Comparison of ENCODE assay signal across 1 cellular context in genomic region chr9:129583308-129584038, GRCh38.
TF ChIP-seq lines count a peak whose summit lies in the region.

No MANE protein-coding gene starts in this region.

TF ChIP-seq in HepG2, 621 proteins besides CTCF, POLR2A, EP300 and RAD21 (continues in another document):
- TF ChIP-seq ISX (CRISPR knock-in tag; conservative IDR thresholded peaks at IDR 0.05) = no peak
- peak; percentile 17 for TF ChIP-seq TEAD3 (CRISPR knock-in tag; optimal IDR thresholded peaks at IDR 0.05; ENCODE audit: borderline replicate concordance)
- TF ChIP-seq ZNF639 (CRISPR knock-in tag; conservative IDR thresholded peaks at IDR 0.05) = no peak
- no peak for TF ChIP-seq CHD4 (IDR thresholded peaks at IDR 0.05; ENCODE audit: borderline replicate concordance, low read length)
- TF ChIP-seq ZNF24 (IDR thresholded peaks at IDR 0.05) = no peak
- TF ChIP-seq ATF4 (CRISPR knock-in tag; IDR thresholded peaks at IDR 0.05) = peak in 1 of 2 experiments; percentile 63; a peak in 2 of 4 replicates
- no peak for TF ChIP-seq SOX13 (IDR thresholded peaks at IDR 0.05)
- TF ChIP-seq SOX13 (CRISPR knock-in tag; conservative IDR thresholded peaks at IDR 0.05 in 1 of 2, IDR thresholded peaks at IDR 0.05 in 1 of 2) = peak in 1 of 2 experiments; percentile 73; a peak in 2 of 4 replicates
- peak; percentile 43; the same call in 1 of the 2 replicates for TF ChIP-seq GATAD2A (CRISPR knock-in tag; IDR thresholded peaks at IDR 0.05)
- no peak for TF ChIP-seq RBM22 (optimal IDR thresholded peaks at IDR 0.05; ENCODE audit: low read length)
- TF ChIP-seq CEBPG (CRISPR knock-in tag; IDR thresholded peaks at IDR 0.05) = peak; percentile 94
- TF ChIP-seq NCOA2 (CRISPR knock-in tag; IDR thresholded peaks at IDR 0.05) = 0 out of 2 replicates have a peak, but pooled peaks have one; percentile 9
- TF ChIP-seq ZNF687 (CRISPR knock-in tag; IDR thresholded peaks at IDR 0.05) = peak; percentile 45
- no peak for TF ChIP-seq GLI4 (CRISPR knock-in tag; IDR thresholded peaks at IDR 0.05; ENCODE audit: borderline replicate concordance)
- TF ChIP-seq PAXIP1 (CRISPR knock-in tag; conservative IDR thresholded peaks at IDR 0.05) = 0 out of 2 replicates have a peak, but pooled peaks have one; percentile 15
- TF ChIP-seq FOXA1 (IDR thresholded peaks at IDR 0.05) = no peak
- TF ChIP-seq FOXA1 (CRISPR knock-in tag; IDR thresholded peaks at IDR 0.05) = peak; percentile 25; the same call in 1 of the 2 replicates
- TF ChIP-seq PRDM10 (CRISPR knock-in tag; IDR thresholded peaks at IDR 0.05; ENCODE audit: low read depth) = no peak
- TF ChIP-seq ZNF777 (CRISPR knock-in tag; IDR thresholded peaks at IDR 0.05) = 0 out of 2 replicates have a peak, but pooled peaks have one; percentile 25
- TF ChIP-seq ZFX (CRISPR knock-in tag; IDR thresholded peaks at IDR 0.05; ENCODE audit: low read depth) = peak; percentile 31; the same call in 1 of the 2 replicates
- TF ChIP-seq SOX6 (IDR thresholded peaks at IDR 0.05) = no peak
- peak; percentile 74; the same call in 1 of the 2 replicates for TF ChIP-seq SOX6 (CRISPR knock-in tag; IDR thresholded peaks at IDR 0.05)
- no peak for TF ChIP-seq ZSCAN25 (CRISPR knock-in tag; IDR thresholded peaks at IDR 0.05)
- TF ChIP-seq ZNF788 (CRISPR knock-in tag; IDR thresholded peaks at IDR 0.05; ENCODE audit: borderline replicate concordance) = 0 out of 2 replicates have a peak, but pooled peaks have one; percentile 42
- peak; percentile 92 for TF ChIP-seq CEBPB (IDR thresholded peaks at IDR 0.05; ENCODE audit: borderline replicate concordance, low read depth, low read length)
- no peak for TF ChIP-seq ZNF597 (CRISPR knock-in tag; IDR thresholded peaks at IDR 0.05)
- TF ChIP-seq JUND (CRISPR knock-in tag; IDR thresholded peaks at IDR 0.05) = no peak
- TF ChIP-seq NFYB (CRISPR knock-in tag; IDR thresholded peaks at IDR 0.05) = no peak
- peak; percentile 86 for TF ChIP-seq ZFP91 (CRISPR knock-in tag; IDR thresholded peaks at IDR 0.05; ENCODE audit: borderline replicate concordance)
- 0 out of 2 replicates have a peak, but pooled peaks have one; percentile 17 for TF ChIP-seq ARID5B (CRISPR knock-in tag; IDR thresholded peaks at IDR 0.05)
- TF ChIP-seq ETV5 (CRISPR knock-in tag; IDR thresholded peaks at IDR 0.05; ENCODE audit: borderline replicate concordance) = peak; percentile 9; the same call in 1 of the 2 replicates
- TF ChIP-seq ZNF615 (CRISPR knock-in tag; IDR thresholded peaks at IDR 0.05; ENCODE audit: borderline replicate concordance) = no peak
- peak; percentile 32; the same call in 1 of the 2 replicates for TF ChIP-seq GATA4 (IDR thresholded peaks at IDR 0.05; ENCODE audit: borderline replicate concordance, low read depth)
- 0 out of 2 replicates have a peak, but pooled peaks have one; percentile 12 for TF ChIP-seq SP4 (CRISPR knock-in tag; IDR thresholded peaks at IDR 0.05)
- peak; percentile 57; the same call in 1 of the 2 replicates for TF ChIP-seq ATF3 (CRISPR knock-in tag; IDR thresholded peaks at IDR 0.05)
- no peak for TF ChIP-seq ZNF543 (CRISPR knock-in tag; IDR thresholded peaks at IDR 0.05)
- no peak for TF ChIP-seq ZNF296 (CRISPR knock-in tag; conservative IDR thresholded peaks at IDR 0.05)
- TF ChIP-seq ZNF549 (CRISPR knock-in tag; IDR thresholded peaks at IDR 0.05) = no peak
